1 cellular context compared by ENCODE assay signal in the genomic region with DNA sequence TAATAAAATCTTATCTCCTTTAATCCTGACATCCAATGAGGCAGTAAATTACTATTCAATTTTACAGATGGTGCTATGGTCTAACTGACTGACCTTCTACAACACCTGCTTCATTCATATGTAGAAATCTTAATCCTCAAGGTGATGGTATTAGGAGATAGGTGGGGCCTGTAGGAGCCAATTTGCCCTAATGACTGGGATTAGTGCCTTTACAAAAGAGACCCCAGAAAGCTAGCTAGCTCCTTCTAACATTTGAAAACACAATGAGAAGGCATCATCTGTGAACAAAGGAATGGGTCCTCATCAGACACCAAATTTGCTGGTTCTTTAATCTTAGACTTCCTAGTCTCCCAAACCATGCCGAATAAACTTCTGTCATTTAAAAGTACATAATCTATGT.
TF ChIP-seq lines count a peak whose summit lies in the region.

No MANE protein-coding gene starts in this region.

TF ChIP-seq in endothelial cell of umbilical vein, 7 proteins besides CTCF, POLR2A, EP300 and RAD21:
- no peak for TF ChIP-seq MYC (IDR thresholded peaks at IDR 0.05; ENCODE audit: low read depth, low read length)
- no peak for TF ChIP-seq EZH2 (IDR thresholded peaks at IDR 0.05; ENCODE audit: borderline replicate concordance, low read depth, low read length, severe bottlenecking)
- no peak for TF ChIP-seq GATA2 (IDR thresholded peaks at IDR 0.05; ENCODE audit: insufficient read depth, insufficient read length, low read depth, low read length)
- no peak for TF ChIP-seq JUN (IDR thresholded peaks at IDR 0.05; ENCODE audit: borderline replicate concordance, insufficient read depth, insufficient read length, low read depth)
- no peak for TF ChIP-seq FOS (IDR thresholded peaks at IDR 0.05; ENCODE audit: borderline replicate concordance, insufficient read depth, low read length)
- no peak for TF ChIP-seq POLR2AphosphoS5 (IDR thresholded peaks at IDR 0.05; ENCODE audit: insufficient read depth, low read depth, low read length)
- TF ChIP-seq, protein P1, sequence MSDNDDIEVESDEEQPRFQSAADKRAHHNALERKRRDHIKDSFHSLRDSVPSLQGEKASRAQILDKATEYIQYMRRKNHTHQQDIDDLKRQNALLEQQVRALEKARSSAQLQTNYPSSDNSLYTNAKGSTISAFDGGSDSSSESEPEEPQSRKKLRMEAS (IDR thresholded peaks at IDR 0.05; ENCODE audit: insufficient read depth, insufficient read length): no peak
